Comparison of ENCODE assay signal across 7 cellular contexts in genomic region chr13:93762703-93763102, GRCh38.
"Had no signal": no experiment of that assay in that cellular context is flagged by ENCODE, and none has a peak within 500 bp of the region (broad histone marks: within the 10 kb centered on the region; RNA-seq: fewer than 3 reads in every experiment).

No MANE protein-coding gene starts in this region.

- H3K4me3 ChIP-seq: GM23338, K562 had no signal

- H3K27ac Mint-ChIP-seq: GM23338, H9 had no signal

- ATAC-seq: GM23338, K562 had no signal

- H3K27ac ChIP-seq: HL-60 had no signal

- H3K4me3 Mint-ChIP-seq: GM23338, H9 had no signal

- DNase-seq: H9, HCEC 1CT, IMR-90, KG1 had no signal
